8 cellular contexts compared by ENCODE assay signal in genomic region chr19:10870955-10871603, GRCh38. TPM values are rescaled to one million over a fixed set of nuclear protein-coding genes. Genes with fewer than 3 reads are reported as not detected.
DNase-seq lines count a peak whose midpoint lies in the region; ATAC-seq and TF ChIP-seq lines count a peak whose summit lies in the region.

Gene CARM1, plus strand, starts transcription at chr19:10871553. Its CDS starts 150 bp downstream, at chr19:10871703.

- POLR2A ChIA-PET in GM10248 (lab: Yijun Ruan, JAX): interaction anchor here (0.5 to 0.6 kb wide), 2 partner anchors 530 to 687 kb away, joined by 3 read pairs; no protein-coding TSS in a partner anchor

- WGBS in gastroesophageal sphincter (ENCODE audit: low coverage in 1 of 2), 2 donors: 0% methylated on average over 4 of the region's 99 CpGs; no CpG with 5 or more reads in 1 of the 2 donors

- H3K4me3 ChIP-seq in SK-N-MC (peak within 1 kb of the TSS; percentile 89), gastroesophageal sphincter (peak within 1 kb of the TSS; percentile 88 to 91)

- H3K27ac ChIP-seq in SK-N-MC (peak within 1 kb of the TSS; percentile 86), gastroesophageal sphincter (peak within 1 kb of the TSS; percentile 45 to 93 (median 90))

- H3K36me3 ChIP-seq in SK-N-MC (ENCODE audit: insufficient read depth, low read length) (no peaks in the 10 kb centered on the region), gastroesophageal sphincter (no peaks in the 10 kb centered on the region)

- no peaks in the 10 kb centered on the region for H3K9me3 Mint-ChIP-seq in activated naive CD4-positive, alpha-beta T cell treated with anti-CD3 and anti-CD28 coated beads, Interleukin-2, amount 10 ng/mL, durations not matched to agents 7 days and 5 days

- peak within 1 kb of the TSS; percentile 92 for H3K27ac Mint-ChIP-seq in activated naive CD4-positive, alpha-beta T cell treated with anti-CD3 and anti-CD28 coated beads, Interleukin-2, amount 10 ng/mL, durations not matched to agents 7 days and 5 days

- TF ChIP-seq CTCF in GM10248 (IDR thresholded peaks at IDR 0.05; ENCODE audit: control extremely low read depth, extremely low read depth, low read depth, missing control alignments): peak; percentile 98
- TF ChIP-seq CTCF in gastroesophageal sphincter (IDR thresholded peaks at IDR 0.05): peak in 3 of 4 experiments; percentile 68 to 97 (median 96)

- DNase-seq in GM10248 (ENCODE audit: extremely low spot score): peak; percentile 100
- DNase-seq in NCI-H1048 (lab: John Stamatoyannopoulos, UW): peak; percentile 91
- peak; percentile 78 for DNase-seq in SK-N-MC (ENCODE audit: low read depth, low spot score)
- DNase-seq in activated naive CD4-positive, alpha-beta T cell treated with anti-CD3 and anti-CD28 coated beads, Interleukin-2, amount 10 ng/mL, durations not matched to agents 7 days and 5 days: peak; percentile 99
- DNase-seq in nucleus accumbens (lab: John Stamatoyannopoulos, UW): peak; percentile 80 to 100 (median 99)
- DNase-seq in superior temporal gyrus (ENCODE audit: extremely low spot score): peak; percentile 93

- no peaks in the 10 kb centered on the region for H3K36me3 Mint-ChIP-seq in activated naive CD4-positive, alpha-beta T cell treated with anti-CD3 and anti-CD28 coated beads, Interleukin-2, amount 10 ng/mL, durations not matched to agents 7 days and 5 days

- H3K4me1 Mint-ChIP-seq in activated naive CD4-positive, alpha-beta T cell treated with anti-CD3 and anti-CD28 coated beads, Interleukin-2, amount 10 ng/mL, durations not matched to agents 7 days and 5 days: peaks cover 34% of the 10 kb centered on the region

- TF ChIP-seq POLR2A in gastroesophageal sphincter (IDR thresholded peaks at IDR 0.05): no peak

- H3K9ac ChIP-seq in SK-N-MC (ENCODE audit: insufficient read length): peak within 1 kb of the TSS; percentile 93

- H3K9me3 ChIP-seq in SK-N-MC (ENCODE audit: low read depth, low read length) (no peaks in the 10 kb centered on the region), gastroesophageal sphincter (no peaks in the 10 kb centered on the region)

- H3K4me1 ChIP-seq in gastroesophageal sphincter: peaks cover 0 to 48% (median 15%) of the 10 kb centered on the region in 3 donors

- ATAC-seq in HG02588 (IDR thresholded peaks at IDR 0.05; ENCODE audit: unreplicated experiment) (peak; percentile 69), gastroesophageal sphincter (peak; percentile 96)

- H3K27me3 Mint-ChIP-seq in activated naive CD4-positive, alpha-beta T cell treated with anti-CD3 and anti-CD28 coated beads, Interleukin-2, amount 10 ng/mL, durations not matched to agents 7 days and 5 days: no peaks in the 10 kb centered on the region

- no peak for TF ChIP-seq EP300 in gastroesophageal sphincter (IDR thresholded peaks at IDR 0.05)

- peak within 1 kb of the TSS; percentile 79 for H3K4me3 Mint-ChIP-seq in activated naive CD4-positive, alpha-beta T cell treated with anti-CD3 and anti-CD28 coated beads, Interleukin-2, amount 10 ng/mL, durations not matched to agents 7 days and 5 days

- CTCF ChIA-PET in GM10248 (lab: Yijun Ruan, JAX): interaction anchor here (0.5 to 2.7 kb wide), 13 partner anchors 9 to 169 kb away, joined by 3 to 13 read pairs (median 4); partner anchors contain the start of genes DNM2, QTRT1, TIMM29 and TMED1
- CTCF ChIA-PET in activated naive CD4-positive, alpha-beta T cell treated with anti-CD3 and anti-CD28 coated beads, Interleukin-2, amount 10 ng/mL, durations not matched to agents 7 days and 5 days (lab: Charles Lee): interaction anchor here (0.6 to 1.9 kb wide), 4 partner anchors 9 to 154 kb away, joined by 4 to 11 read pairs (median 6); partner anchors contain the start of gene DNM2

- H3K27me3 ChIP-seq in gastroesophageal sphincter: no peaks in the 10 kb centered on the region

RNA-seq across cellular contexts. Expression of gene CARM1, which starts in this region (rescaled TPM):
- total RNA-seq in gastroesophageal sphincter: 10 to 100 TPM; 17.0 to 37.1 (median 18.8) TPM

Comparison
In these comparisons a context has a peak if more than half of its experiments do, and no peak if none do; other contexts are left out.
1. Peak in every context shown above with its lines: DNase-seq, ATAC-seq, H3K4me3 ChIP-seq and H3K27ac ChIP-seq.